ENCODE assay signal across 8 cellular contexts in genomic region chr20:14879020-14879697, GRCh38.
DNase-seq lines count a peak whose midpoint lies in the region; ATAC-seq and TF ChIP-seq lines count a peak whose summit lies in the region.

No MANE protein-coding gene starts in this region.

- H3K9me3 Mint-ChIP-seq in CD4-positive, alpha-beta T cell, result peaks cover 13% of the 10 kb centered on the region

- peak overlapping the region; percentile 77 for H3K4me2 ChIP-seq in MM.1S (ENCODE audit: low read depth, low read length)

- no peaks in the 10 kb centered on the region for H3K36me3 Mint-ChIP-seq in CD4-positive, alpha-beta T cell (ENCODE audit: low read depth)

- H3K27ac ChIP-seq in MM.1S (ENCODE audit: low read length), result no peak overlapping the region
- H3K27ac ChIP-seq in CD4-positive, alpha-beta T cell (ENCODE audit: low read depth, low read length), result no peak overlapping the region

- H3K4me3 Mint-ChIP-seq in CD4-positive, alpha-beta T cell, result no peak overlapping the region

- H3K27ac Mint-ChIP-seq in CD4-positive, alpha-beta T cell, result no peak overlapping the region

- H3K4me3 ChIP-seq in MM.1S (ENCODE audit: low read length), result peak overlapping the region; percentile 29; the same call in 1 of the 2 replicates

- CTCF ChIA-PET in CD4-positive, alpha-beta T cell (lab: Charles Lee), result no interaction called here

- no peaks in the 10 kb centered on the region for H3K9me3 ChIP-seq in MM.1S (replicated peaks; ENCODE audit: insufficient read depth, low read length)
- no peaks in the 10 kb centered on the region for H3K9me3 ChIP-seq in CD4-positive, alpha-beta T cell (ENCODE audit: control insufficient read depth, low read length)

- no peaks in the 10 kb centered on the region for H3K27me3 Mint-ChIP-seq in CD4-positive, alpha-beta T cell

- ATAC-seq in GM21447 (IDR thresholded peaks at IDR 0.05; ENCODE audit: unreplicated experiment), result peak; percentile 61
- ATAC-seq in CD4-positive, alpha-beta T cell (ENCODE audit: poor library complexity), result no peak

- H3K79me2 ChIP-seq in MM.1S (ENCODE audit: low read length), result no peaks in the 10 kb centered on the region

- H2AFZ ChIP-seq in MM.1S (ENCODE audit: low read length), result peak overlapping the region; percentile 68

- peaks cover 8% of the 10 kb centered on the region; the same call in 1 of the 2 replicates for H3K4me1 ChIP-seq in MM.1S (ENCODE audit: low read length)

- H3K9ac ChIP-seq in MM.1S (ENCODE audit: low read length), result peak overlapping the region; percentile 5; the same call in 1 of the 2 replicates

- DNase-seq in Caki2 (ENCODE audit: low read depth) (peak; percentile 87), MM.1S (peak; percentile 45), fibroblast of the conjunctiva (ENCODE audit: low read depth) (peak; percentile 65), NCI-H2081 treated with DMSO at 0.1 percent for 48 hours (lab: John Stamatoyannopoulos, UW) (no peak), NCI-H1092 treated with DMSO at 0.1 percent for 48 hours (lab: John Stamatoyannopoulos, UW) (no peak)
- DNase-seq in CD4-positive, alpha-beta T cell, result no peak
- DNase-seq in activated naive CD4-positive, alpha-beta T cell treated with Interleukin-2 at 50 U/mL for 16 hours, result no peak

- H3F3A ChIP-seq in MM.1S (ENCODE audit: insufficient read depth, low read length), result no peaks in the 10 kb centered on the region

- POLR2A ChIA-PET in CD4-positive, alpha-beta T cell (lab: Charles Lee), result no interaction called here

- no peaks in the 10 kb centered on the region for H3K27me3 ChIP-seq in MM.1S (replicated peaks; ENCODE audit: insufficient read depth, low read length)
- H3K27me3 ChIP-seq in CD4-positive, alpha-beta T cell (ENCODE audit: control insufficient read depth, insufficient read depth, low read length), result no peaks in the 10 kb centered on the region

- no peaks in the 10 kb centered on the region for H3K4me1 Mint-ChIP-seq in CD4-positive, alpha-beta T cell (ENCODE audit: low read depth)

- intact Hi-C loops in CD4-positive, alpha-beta T cell (cut with DNase I, micrococcal nuclease), result no loop called here

- H3K9me2 ChIP-seq in MM.1S (replicated peaks; ENCODE audit: insufficient read depth, low read length), result no peaks in the 10 kb centered on the region

- no peaks in the 10 kb centered on the region for H4K20me1 ChIP-seq in MM.1S (ENCODE audit: insufficient read depth, low read length)

- in situ Hi-C loops in Caki2 (cut with HindIII; ENCODE audit: low pct_unique_long_range_greater_than_20kb, low sequenced_read_pairs), result no loop called here

- TF ChIP-seq CTCF in MM.1S (IDR thresholded peaks at IDR 0.05; ENCODE audit: low read length), result no peak
- TF ChIP-seq CTCF in CD4-positive, alpha-beta T cell (IDR thresholded peaks at IDR 0.05), result no peak

- no peaks in the 10 kb centered on the region for H3K36me3 ChIP-seq in MM.1S (replicated peaks; ENCODE audit: insufficient read depth, low read length)

Comparison
In these comparisons a context has a peak if more than half of its experiments do, and no peak if none do; other contexts are left out.
1. DNase-seq: peak in Caki2 (single experiment), MM.1S (single experiment) and fibroblast of the conjunctiva (single experiment); none in CD4-positive, alpha-beta T cell (0 of 10), NCI-H2081 treated with DMSO at 0.1 percent for 48 hours (single experiment), NCI-H1092 treated with DMSO at 0.1 percent for 48 hours (single experiment) and activated naive CD4-positive, alpha-beta T cell treated with Interleukin-2 at 50 U/mL for 16 hours (single experiment).